Comparison of ENCODE assay signal across 25 cellular contexts in genomic region chr2:230090978-230091377, GRCh38. TPM values are rescaled to one million over a fixed set of nuclear protein-coding genes. Genes with fewer than 3 reads are reported as not detected.
"Had no signal": no experiment of that assay in that cellular context is flagged by ENCODE, and none has a peak within 500 bp of the region (broad histone marks: within the 10 kb centered on the region; RNA-seq: fewer than 3 reads in every experiment).

No MANE protein-coding gene starts in this region.

- H3K36me3 ChIP-seq: MG63, Peyer's patch, SJCRH30 had no signal

- H3K4me1 ChIP-seq: Peyer's patch, SJCRH30 had no signal

- H3K4me2 ChIP-seq: PC-9 had no signal

- H3K27me3 ChIP-seq: MG63, Peyer's patch, SJCRH30 had no signal

- H3K27ac ChIP-seq: PC-9, Peyer's patch, SJCRH30 had no signal

- H3K4me3 ChIP-seq: MG63, PC-9, Peyer's patch, SJCRH30 had no signal

- H2AFZ ChIP-seq: PC-9 had no signal

- ATAC-seq: Right ventricle myocardium inferior, SK-N-SH treated with all-trans-retinoic acid at 6 μM for 48 hours had no signal

- H3K9me3 ChIP-seq: Peyer's patch had no signal

- DNase-seq: KBM-7; MG63; NCI-H1092; NCI-H1105 treated with DMSO at 0.1 percent for 48 hours; NCI-H1417 treated with DMSO at 0.1 percent for 48 hours; NCI-H146; NCI-H1694 treated with DMSO at 0.1 percent for 48 hours; NCI-H1930; NCI-H2081; NCI-H2107; NCI-H226; NCI-H446; NCI-H510A; NCI-H524 treated with DMSO at 0.1 percent for 48 hours; NCI-H69; NCI-H774; NK-92 treated with Interleukin-12 subunit alpha and Interleukin-12 subunit beta, amount 100 ng/mL, for 24 hours; OCI-M1; PC-9; Peyer's patch; SHP77 treated with DMSO at 0.1 percent for 48 hours; SJCRH30 had no signal

RNA-seq across cellular contexts. Expression of gene SLC16A14, which starts 22.3 kb away (rescaled TPM):
- total RNA-seq: RPMI7951, SJCRH30 had no signal
